Comparison of ENCODE assay signal across 25 cellular contexts in genomic region chr5:170523830-170524229, GRCh38. TPM values are rescaled to one million over a fixed set of nuclear protein-coding genes. Genes with fewer than 3 reads are reported as not detected.
"Had no signal": no experiment of that assay in that cellular context is flagged by ENCODE, and none has a peak within 500 bp of the region (broad histone marks: within the 10 kb centered on the region; RNA-seq: fewer than 3 reads in every experiment).

No MANE protein-coding gene starts in this region.

- H3K27ac Mint-ChIP-seq: stimulated activated effector memory CD8-positive, alpha-beta T cell treated with anti-CD3 and anti-CD28 coated beads, Interleukin-12 subunit alpha, Interleukin-12 subunit beta, amount 100 ng/mL, for 72 hours had no signal

- H3K9me3 ChIP-seq: gastrocnemius medialis, left lung, prostate gland, sigmoid colon, stomach, thyroid gland, vagina had no signal

- H3K27me3 ChIP-seq: dorsolateral prefrontal cortex, gastrocnemius medialis, right atrium auricular region, thyroid gland, vagina had no signal

- H3K36me3 ChIP-seq: gastrocnemius medialis, left lung, prostate gland, right atrium auricular region, sigmoid colon, stomach, thyroid gland, vagina had no signal

- H3K4me3 ChIP-seq: gastrocnemius medialis, left lung, prostate gland, right atrium auricular region, sigmoid colon, stomach, thyroid gland, vagina had no signal

- H3K4me3 Mint-ChIP-seq: naive thymus-derived CD8-positive, alpha-beta T cell; stimulated activated effector memory CD8-positive, alpha-beta T cell treated with anti-CD3 and anti-CD28 coated beads, Interleukin-12 subunit alpha, Interleukin-12 subunit beta, amount 100 ng/mL, for 72 hours had no signal

- H3K4me1 ChIP-seq: left lung, prostate gland had no signal

- ATAC-seq: esophagus mucosa; gastrocnemius medialis; left lung; naive thymus-derived CD8-positive, alpha-beta T cell; stimulated activated effector memory CD8-positive, alpha-beta T cell treated with anti-CD3 and anti-CD28 coated beads, Interleukin-12 subunit alpha, Interleukin-12 subunit beta, amount 100 ng/mL, for 72 hours had no signal

- FAIRE-seq: colon, keratinocyte had no signal

- H3K27ac ChIP-seq: epithelial cell of prostate, gastrocnemius medialis, left lung, prostate gland, right atrium auricular region, sigmoid colon, stomach, thyroid gland, vagina had no signal

- H3K36me3 Mint-ChIP-seq: naive thymus-derived CD8-positive, alpha-beta T cell; stimulated activated effector memory CD8-positive, alpha-beta T cell treated with anti-CD3 and anti-CD28 coated beads, Interleukin-12 subunit alpha, Interleukin-12 subunit beta, amount 100 ng/mL, for 72 hours had no signal

- DNase-seq: effector CD4-positive, alpha-beta T cell; foreskin fibroblast; gastrocnemius medialis; left lung; mesendoderm; naive thymus-derived CD8-positive, alpha-beta T cell; sigmoid colon; stimulated activated CD4-positive, alpha-beta T cell treated with anti-CD3 and anti-CD28 coated beads, Interleukin-2, amount 100 ng/mL, for 24 hours; stimulated activated CD4-positive, alpha-beta T cell treated with anti-CD3 and anti-CD28 coated beads, Interleukin-4, amount 100 ng/mL, for 24 hours; stimulated activated naive CD4-positive, alpha-beta T cell treated with Interleukin-2 at 50 U/mL for 16 hours; stomach; trophoblast cell had no signal

- H3K9me3 Mint-ChIP-seq: stimulated activated effector memory CD8-positive, alpha-beta T cell treated with anti-CD3 and anti-CD28 coated beads, Interleukin-12 subunit alpha, Interleukin-12 subunit beta, amount 100 ng/mL, for 72 hours had no signal

- H3K4me1 Mint-ChIP-seq: stimulated activated effector memory CD8-positive, alpha-beta T cell treated with anti-CD3 and anti-CD28 coated beads, Interleukin-12 subunit alpha, Interleukin-12 subunit beta, amount 100 ng/mL, for 72 hours had no signal

RNA-seq across cellular contexts. Expression of gene KCNIP1, which starts 20.0 kb away (rescaled TPM):
- total RNA-seq: esophagus mucosa; gastrocnemius medialis; lower leg skin; naive thymus-derived CD8-positive, alpha-beta T cell; osteoblast; right atrium auricular region; ureter; vagina had no signal
- polyA plus RNA-seq: keratinocyte; naive thymus-derived CD8-positive, alpha-beta T cell had no signal
